19 cellular contexts compared by ENCODE assay signal in genomic region chr1:22509815-22510214, GRCh38. TPM values are rescaled to one million over a fixed set of nuclear protein-coding genes. Genes with fewer than 3 reads are reported as not detected.
"Had no signal": no experiment of that assay in that cellular context is flagged by ENCODE, and none has a peak within 500 bp of the region (broad histone marks: within the 10 kb centered on the region; RNA-seq: fewer than 3 reads in every experiment).

No MANE protein-coding gene starts in this region.

- H3K4me3 ChIP-seq: mucosa of descending colon, sigmoid colon, suprapubic skin had no signal

- H3K9me3 ChIP-seq: mucosa of descending colon, neutrophil, sigmoid colon, suprapubic skin had no signal

- DNase-seq: activated effector memory CD4-positive, alpha-beta T cell treated with Interleukin-2 at 50 U/mL for 16 hours; central memory CD4-positive, alpha-beta T cell; cortex of kidney; effector memory CD4-positive, alpha-beta T cell; erythroblast; glutamatergic neuron; immature natural killer cell; left colon; mucosa of descending colon; naive thymus-derived CD8-positive, alpha-beta T cell; sigmoid colon; stimulated activated CD4-positive, alpha-beta T cell treated with anti-CD3 and anti-CD28 coated beads, Interleukin-12 subunit alpha, Interleukin-12 subunit beta, amount 100 ng/mL, for 4 hours; stimulated activated naive CD4-positive, alpha-beta T cell treated with Interleukin-2 at 50 U/mL for 16 hours; T-helper 17 cell had no signal

- H3K27me3 Mint-ChIP-seq: naive thymus-derived CD8-positive, alpha-beta T cell; progenitor cell of endocrine pancreas; T-helper 17 cell had no signal

- H3K4me1 ChIP-seq: sigmoid colon, suprapubic skin had no signal

- H3K27ac Mint-ChIP-seq: activated naive CD4-positive, alpha-beta T cell treated with anti-CD3 and anti-CD28 coated beads, Interleukin-2, amount 50 U/mL, for 72 hours; immature natural killer cell; naive thymus-derived CD8-positive, alpha-beta T cell; progenitor cell of endocrine pancreas; T-helper 17 cell had no signal

- H3K4me3 Mint-ChIP-seq: immature natural killer cell; naive thymus-derived CD8-positive, alpha-beta T cell; T-helper 17 cell had no signal

- H3K9me3 Mint-ChIP-seq: activated naive CD4-positive, alpha-beta T cell treated with anti-CD3 and anti-CD28 coated beads, Interleukin-2, amount 50 U/mL, for 72 hours; immature natural killer cell; naive thymus-derived CD8-positive, alpha-beta T cell had no signal

- ATAC-seq: activated naive CD4-positive, alpha-beta T cell treated with anti-CD3 and anti-CD28 coated beads, Interleukin-2, amount 50 U/mL, for 72 hours; naive thymus-derived CD8-positive, alpha-beta T cell; T-helper 17 cell had no signal

- H3K4me1 Mint-ChIP-seq: immature natural killer cell; naive thymus-derived CD8-positive, alpha-beta T cell; T-helper 17 cell had no signal

- H3K27ac ChIP-seq: neutrophil, sigmoid colon, suprapubic skin had no signal

- H3K27me3 ChIP-seq: neutrophil, sigmoid colon, suprapubic skin had no signal

RNA-seq across cellular contexts. Expression of gene EPHA8, which starts 53.5 kb away (rescaled TPM):
- total RNA-seq: activated naive CD4-positive, alpha-beta T cell treated with anti-CD3 and anti-CD28 coated beads, Interleukin-2, amount 50 U/mL, for 72 hours; left colon; mucosa of descending colon; naive thymus-derived CD8-positive, alpha-beta T cell; sigmoid colon; T-helper 17 cell; urinary bladder had no signal
- polyA plus RNA-seq: immature natural killer cell; naive thymus-derived CD8-positive, alpha-beta T cell; sigmoid colon; urinary bladder had no signal
